ENCODE assay signal across 14 cellular contexts in the genomic region with DNA sequence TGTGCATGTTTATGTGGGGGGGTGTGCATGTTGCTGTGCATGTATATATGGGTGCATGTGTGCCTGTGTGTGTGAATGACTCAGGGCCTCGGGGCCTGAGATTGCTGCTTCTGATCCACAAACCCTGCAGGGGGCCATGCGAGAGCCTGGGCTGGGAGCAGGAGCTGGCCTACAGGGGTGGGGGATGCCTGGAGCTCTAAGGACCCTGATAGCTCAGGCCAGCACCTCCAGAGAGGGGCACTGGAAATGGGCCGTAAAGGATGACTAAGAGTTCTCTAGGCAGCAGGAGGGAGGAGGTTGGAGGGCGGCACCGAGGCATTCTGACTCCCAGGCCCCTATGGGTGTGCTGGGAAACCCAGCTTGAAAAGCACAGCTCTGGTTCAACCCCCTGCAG. TPM values are rescaled to one million over a fixed set of nuclear protein-coding genes. Genes with fewer than 3 reads are reported as not detected.
DNase-seq lines count a peak whose midpoint lies in the region; ATAC-seq, FAIRE-seq and TF ChIP-seq lines count a peak whose summit lies in the region.
"Had no signal": no experiment of that assay in that cellular context is flagged by ENCODE, and none has a peak within 500 bp of the region (broad histone marks: within the 10 kb centered on the region; RNA-seq: fewer than 3 reads in every experiment).

No MANE protein-coding gene starts in this region.

- H3K9ac ChIP-seq in H1 (replicated peaks in 1 of 4; ENCODE audit: extremely low read depth in 1 of 4, low read depth in 3 of 4, low read length in 3 of 4) (no peak overlapping the region), rectal smooth muscle tissue (ENCODE audit: low read length) (no peak overlapping the region)
- H3K9ac ChIP-seq: GM23248, KMS-11 had no signal

- no peak for ATAC-seq in GM18511 (IDR thresholded peaks at IDR 0.05; ENCODE audit: unreplicated experiment)

- H3K4me3 Mint-ChIP-seq in activated CD4-positive, alpha-beta memory T cell treated with anti-CD3 and anti-CD28 coated beads for 36 hours, result peak overlapping the region; percentile 11
- H3K4me3 Mint-ChIP-seq in activated CD4-positive, alpha-beta memory T cell treated with anti-CD3 and anti-CD28 coated beads, Interleukin-2, amount 10 ng/mL, durations not matched to agents 7 days and 5 days, result no peak overlapping the region

- peak overlapping the region; percentile 90; the same call in 1 of the 2 replicates for H2BK15ac ChIP-seq in H1 (ENCODE audit: low read length)

- no peak overlapping the region for H2AK5ac ChIP-seq in H1 (ENCODE audit: low read depth, low read length)

- TF ChIP-seq EP300 in H1 (IDR thresholded peaks at IDR 0.05; ENCODE audit: borderline replicate concordance in 1 of 2, low read depth in 2 of 2, low read length in 2 of 2), result no peak

- H3K4ac ChIP-seq in H1 (replicated peaks; ENCODE audit: insufficient read length, low read depth, low read length), result peak overlapping the region; percentile 85

- H3K27ac ChIP-seq in H1 (ENCODE audit: low read depth, low read length), result no peak overlapping the region
- H3K27ac ChIP-seq in rectal smooth muscle tissue (ENCODE audit: low read depth, low read length), result no peak overlapping the region
- H3K27ac ChIP-seq: brain microvascular endothelial cell, coronary artery, GM23248, KMS-11, suprapubic skin had no signal

- peak overlapping the region; percentile 99; the same call in 1 of the 2 replicates for H2BK12ac ChIP-seq in H1 (ENCODE audit: low read depth, low read length)

- DNase-seq in activated CD4-positive, alpha-beta memory T cell treated with anti-CD3 and anti-CD28 coated beads for 36 hours, result no peak
- DNase-seq in activated CD4-positive, alpha-beta memory T cell treated with anti-CD3 and anti-CD28 coated beads, Interleukin-2, amount 10 ng/mL, durations not matched to agents 7 days and 5 days, result no peak
- DNase-seq in HT1080 (ENCODE audit: low read depth), result peak; percentile 40
- no peak for DNase-seq in H1 (ENCODE audit: low read depth in 1 of 2, low spot score in 2 of 2)
- no peak for DNase-seq in NCI-H748 (lab: John Stamatoyannopoulos, UW; ENCODE audit: unreplicated experiment)
- DNase-seq in superior temporal gyrus (ENCODE audit: extremely low spot score), result no peak

- intact Hi-C loops in activated CD4-positive, alpha-beta memory T cell treated with anti-CD3 and anti-CD28 coated beads for 36 hours (cut with micrococcal nuclease), result loop anchor here (10.0 kb wide), 2 partner anchors 277 to 363 kb away; partner anchors contain the start of gene QSOX2

- WGBS in H1 (ENCODE audit: extremely low coverage in 1 of 2, insufficient coverage in 1 of 2, insufficient read length in 1 of 2, insufficient replicate concordance in 2 of 2, low coverage in 1 of 2, low lambda C conversion rate in 2 of 2, missing lambda C conversion rate in 1 of 2), 2 experiments, result 72% methylated on average over 5 of the region's 5 CpGs; no CpG with 5 or more reads in 1 of the 2 experiments

- peak overlapping the region; percentile 52; the same call in 1 of the 2 replicates for H2BK5ac ChIP-seq in H1 (ENCODE audit: low read depth, low read length)

- no peak for FAIRE-seq in H1 (lab: Jason Lieb, UNC)

- TF ChIP-seq POLR2A in H1 (IDR thresholded peaks at IDR 0.05; ENCODE audit: control extremely low read depth in 1 of 2, low read depth in 2 of 2, low read length in 2 of 2), result no peak

- H3K4me2 ChIP-seq in H1 (ENCODE audit: insufficient read depth in 1 of 2, low read depth in 2 of 2, low read length in 2 of 2), result no peak overlapping the region

- no peak overlapping the region for H2AFZ ChIP-seq in H1 (ENCODE audit: low read length)
- H2AFZ ChIP-seq: GM23248 had no signal

- CTCF ChIA-PET in activated CD4-positive, alpha-beta memory T cell treated with anti-CD3 and anti-CD28 coated beads for 36 hours (lab: Charles Lee), result interaction anchor here (0.7 to 6.8 kb wide), 16 partner anchors 8 to 274 kb away, joined by 3 to 122 read pairs (median 4); partner anchors contain the start of genes CAMSAP1 and NACC2
- CTCF ChIA-PET in activated CD4-positive, alpha-beta memory T cell treated with anti-CD3 and anti-CD28 coated beads, Interleukin-2, amount 10 ng/mL, durations not matched to agents 7 days and 5 days (lab: Charles Lee), result interaction anchor here (0.8 to 3.5 kb wide), 8 partner anchors 11 to 174 kb away, joined by 3 to 33 read pairs (median 5); no protein-coding TSS in a partner anchor
- CTCF ChIA-PET in H1 (lab: Charles Lee; ENCODE audit: partially characterized antibody), result interaction anchor here (0.5 to 5.8 kb wide), 42 partner anchors 8 to 1099 kb away, joined by 3 to 98 read pairs (median 6); no protein-coding TSS in a partner anchor

- H3K9me3 Mint-ChIP-seq in activated CD4-positive, alpha-beta memory T cell treated with anti-CD3 and anti-CD28 coated beads for 36 hours, result no peaks in the 10 kb centered on the region
- no peaks in the 10 kb centered on the region for H3K9me3 Mint-ChIP-seq in activated CD4-positive, alpha-beta memory T cell treated with anti-CD3 and anti-CD28 coated beads, Interleukin-2, amount 10 ng/mL, durations not matched to agents 7 days and 5 days
- H3K9me3 Mint-ChIP-seq: CD4-positive, CD25-positive, alpha-beta regulatory T cell had no signal

- no peak for TF ChIP-seq CTCF in H1 (IDR thresholded peaks at IDR 0.05; ENCODE audit: control extremely low read depth in 1 of 3, insufficient read depth in 1 of 3, low read depth in 1 of 3, low read length in 3 of 3)

- POLR2A ChIA-PET in activated CD4-positive, alpha-beta memory T cell treated with anti-CD3 and anti-CD28 coated beads for 36 hours (lab: Charles Lee), result interaction anchor here (0.5 kb wide), 1 partner anchor 498 kb away, joined by 6 read pairs; no protein-coding TSS in a partner anchor
- POLR2A ChIA-PET in activated CD4-positive, alpha-beta memory T cell treated with anti-CD3 and anti-CD28 coated beads, Interleukin-2, amount 10 ng/mL, durations not matched to agents 7 days and 5 days (lab: Charles Lee), result interaction anchor here (1.2 kb wide), 1 partner anchor 155 kb away, joined by 5 read pairs; no protein-coding TSS in a partner anchor
- POLR2A ChIA-PET in H1 (lab: Charles Lee; ENCODE audit: partially characterized antibody), result interaction anchor here (0.7 to 1.1 kb wide), 3 partner anchors 48 to 150 kb away, joined by 3 read pairs; no protein-coding TSS in a partner anchor

- H3K27me3 Mint-ChIP-seq in activated CD4-positive, alpha-beta memory T cell treated with anti-CD3 and anti-CD28 coated beads for 36 hours, result peaks cover 3% of the 10 kb centered on the region
- peaks cover 5% of the 10 kb centered on the region for H3K27me3 Mint-ChIP-seq in activated CD4-positive, alpha-beta memory T cell treated with anti-CD3 and anti-CD28 coated beads, Interleukin-2, amount 10 ng/mL, durations not matched to agents 7 days and 5 days

- H3K36me3 Mint-ChIP-seq in activated CD4-positive, alpha-beta memory T cell treated with anti-CD3 and anti-CD28 coated beads for 36 hours, result no peaks in the 10 kb centered on the region
- H3K36me3 Mint-ChIP-seq in activated CD4-positive, alpha-beta memory T cell treated with anti-CD3 and anti-CD28 coated beads, Interleukin-2, amount 10 ng/mL, durations not matched to agents 7 days and 5 days (ENCODE audit: low read depth), result no peaks in the 10 kb centered on the region
- H3K36me3 Mint-ChIP-seq: CD4-positive, CD25-positive, alpha-beta regulatory T cell had no signal

- peak overlapping the region; percentile 8; the same call in 1 of the 2 replicates for H2BK20ac ChIP-seq in H1 (ENCODE audit: low read length)

- H3K4me1 ChIP-seq in H1 (replicated peaks in 1 of 4; ENCODE audit: control insufficient read depth in 3 of 4, insufficient read depth in 4 of 4, low read length in 3 of 4) (peaks cover 0 to 8% (median 4%) of the 10 kb centered on the region in 4 experiments; a peak in 6 of 7 replicates), rectal smooth muscle tissue (ENCODE audit: control insufficient read depth, insufficient read depth, low read length) (no peaks in the 10 kb centered on the region)

- H3K27ac Mint-ChIP-seq in activated CD4-positive, alpha-beta memory T cell treated with anti-CD3 and anti-CD28 coated beads for 36 hours, result no peak overlapping the region
- H3K27ac Mint-ChIP-seq in activated CD4-positive, alpha-beta memory T cell treated with anti-CD3 and anti-CD28 coated beads, Interleukin-2, amount 10 ng/mL, durations not matched to agents 7 days and 5 days, result no peak overlapping the region

- H4K91ac ChIP-seq in H1 (replicated peaks; ENCODE audit: insufficient read length, low read length), result peak overlapping the region; percentile 93

- H3K27me3 ChIP-seq in H1 (replicated peaks in 1 of 4; ENCODE audit: control insufficient read depth in 3 of 4, extremely low read depth in 1 of 4, insufficient read depth in 3 of 4, low read length in 3 of 4) (no peaks in the 10 kb centered on the region), rectal smooth muscle tissue (ENCODE audit: control insufficient read depth, insufficient read depth, low read length) (no peaks in the 10 kb centered on the region)
- H3K27me3 ChIP-seq: brain microvascular endothelial cell had no signal

- H3K56ac ChIP-seq in H1 (replicated peaks; ENCODE audit: insufficient read length, low read depth, low read length), result no peak overlapping the region

- H2BK120ac ChIP-seq in H1 (replicated peaks; ENCODE audit: low read depth, low read length), result peak overlapping the region; percentile 43

- H3K14ac ChIP-seq in H1 (ENCODE audit: insufficient read length), result no peak overlapping the region

- no peak for TF ChIP-seq RAD21 in H1 (IDR thresholded peaks at IDR 0.05 in 1 of 2, conservative IDR thresholded peaks at IDR 0.05 in 1 of 2; ENCODE audit: low read depth in 2 of 2, low read length in 2 of 2)

- no peaks in the 10 kb centered on the region for H3K79me1 ChIP-seq in H1 (ENCODE audit: low read depth, low read length)

- H3K36me3 ChIP-seq in H1 (ENCODE audit: control insufficient read depth in 2 of 4, insufficient read depth in 4 of 4, low read length in 3 of 4), result no peaks in the 10 kb centered on the region
- H3K36me3 ChIP-seq in rectal smooth muscle tissue (ENCODE audit: control insufficient read depth, insufficient read depth, low read length), result no peaks in the 10 kb centered on the region
- H3K36me3 ChIP-seq: brain microvascular endothelial cell, suprapubic skin had no signal

- no peaks in the 10 kb centered on the region for H3K79me2 ChIP-seq in H1 (ENCODE audit: control insufficient read depth in 1 of 2, insufficient read depth in 2 of 2, low read length in 2 of 2)

- no peaks in the 10 kb centered on the region for H3K9me3 ChIP-seq in H1 (ENCODE audit: insufficient read depth in 2 of 2, low read depth in 1 of 2, low read length in 1 of 2)
- H3K9me3 ChIP-seq: suprapubic skin had no signal

- H3K18ac ChIP-seq in H1 (ENCODE audit: extremely low read depth, low read length), result peak overlapping the region; percentile 65; the same call in 1 of the 2 replicates

- no peak overlapping the region for H3K23ac ChIP-seq in H1 (ENCODE audit: insufficient read length)

- H4K20me1 ChIP-seq in H1 (replicated peaks in 1 of 2; ENCODE audit: control insufficient read depth in 1 of 2, insufficient read depth in 2 of 2, low read length in 2 of 2), result peaks cover 0 to 9% of the 10 kb centered on the region in 2 experiments

- H3K4me3 ChIP-seq in H1 (ENCODE audit: extremely low read depth in 1 of 4, insufficient read depth in 2 of 4, low read depth in 3 of 4, low read length in 4 of 4), result no peak overlapping the region
- H3K4me3 ChIP-seq in rectal smooth muscle tissue (ENCODE audit: low read length), result peak overlapping the region; percentile 5
- H3K4me3 ChIP-seq: coronary artery, GM23248, suprapubic skin had no signal

- no peaks in the 10 kb centered on the region; the same call in 1 of the 2 replicates for H3K23me2 ChIP-seq in H1 (ENCODE audit: low read depth, low read length)

- peaks cover 5% of the 10 kb centered on the region for H3K4me1 Mint-ChIP-seq in activated CD4-positive, alpha-beta memory T cell treated with anti-CD3 and anti-CD28 coated beads for 36 hours (ENCODE audit: low read depth)
- peaks cover 6% of the 10 kb centered on the region for H3K4me1 Mint-ChIP-seq in activated CD4-positive, alpha-beta memory T cell treated with anti-CD3 and anti-CD28 coated beads, Interleukin-2, amount 10 ng/mL, durations not matched to agents 7 days and 5 days

- H4K5ac ChIP-seq in H1 (ENCODE audit: insufficient read length, low read depth, low read length), result no peak overlapping the region

- no peak overlapping the region for H4K8ac ChIP-seq in H1 (ENCODE audit: extremely low read depth, insufficient read depth, low read length)

RNA-seq across cellular contexts. Expression of gene UBAC1, which starts 6.9 kb away (rescaled TPM):
- 10 to 100 TPM; 41.3 to 42.0 TPM for total RNA-seq in activated CD4-positive, alpha-beta memory T cell treated with anti-CD3 and anti-CD28 coated beads for 36 hours
- 10 to 100 TPM; 28.1 to 29.5 TPM for total RNA-seq in activated CD4-positive, alpha-beta memory T cell treated with anti-CD3 and anti-CD28 coated beads, Interleukin-2, amount 10 ng/mL, durations not matched to agents 7 days and 5 days
- 115 and 127 TPM in 2 replicates for total RNA-seq in HT1080 (2014; rRNA removed; shearing (Covaris generic))
- 67.3 and 73.6 TPM in 2 replicates for polyA plus RNA-seq in HT1080 (2015; cell fraction: cytosol; rRNA removed)
- 57.9 and 61.6 TPM in 2 replicates for polyA plus RNA-seq in HT1080 (2015; cell fraction: nucleus; rRNA removed)
- total RNA-seq in H1 (2021; fragmentation: NEBNext Ultra II Directional; extraction: Animal tissue kit (Norgen Biotek cat#: 25700)), result 59.3 and 63.1 TPM in 2 replicates
- polyA plus RNA-seq in H1 (2011; rRNA removed), result 85.2 and 105 TPM in 2 replicates
- 74.8 TPM for polyA plus RNA-seq in H1 (2011; cell fraction: cytosol; rRNA removed)
- 68.0 TPM for polyA plus RNA-seq in H1 (2011; cell fraction: nucleus; rRNA removed)
- 40.4 to 56.7 TPM (median 50.5 TPM) in 4 replicates for polyA plus RNA-seq in H1 (2012, experiment 1 of 2)
- 65.3 TPM for polyA plus RNA-seq in H1 (2012, experiment 2 of 2)
- 51.1 TPM for polyA plus RNA-seq in H1 (2013, experiment 1 of 2)
- 54.0 TPM for polyA plus RNA-seq in H1 (2013, experiment 2 of 2)
- polyA minus RNA-seq in H1 (2011; rRNA and poly(A)+ RNA removed), result 21.6 and 41.3 TPM in 2 replicates
- 26.6 TPM for polyA minus RNA-seq in H1 (2011; cell fraction: cytosol; rRNA and poly(A)+ RNA removed)
- polyA minus RNA-seq in H1 (2011; cell fraction: nucleus; rRNA and poly(A)+ RNA removed), result 19.2 TPM
